In the genomic region with DNA sequence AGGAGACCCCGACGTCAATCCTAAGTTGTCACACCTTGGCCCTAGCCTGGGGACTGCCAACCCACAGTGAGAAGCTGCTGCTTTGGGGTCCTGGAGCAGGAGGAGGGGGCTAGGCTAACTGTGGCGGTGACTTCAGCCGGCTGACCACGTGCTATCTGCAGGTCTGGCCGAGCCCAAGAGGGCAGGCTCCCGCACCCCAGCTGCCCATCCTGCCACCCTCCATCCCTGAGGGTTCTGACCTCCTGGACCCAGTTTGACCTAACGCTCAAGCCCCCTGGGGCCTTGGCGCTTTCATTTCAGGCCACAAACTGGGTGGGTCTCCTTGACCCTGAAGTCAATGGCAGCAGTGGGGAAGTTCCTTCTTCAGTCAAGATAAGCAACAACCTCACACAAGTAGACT, we compare ENCODE assay signal across 29 cellular contexts. TPM values are rescaled to one million over a fixed set of nuclear protein-coding genes. Genes with fewer than 3 reads are reported as not detected.
DNase-seq lines count a peak whose midpoint lies in the region; TF ChIP-seq lines count a peak whose summit lies in the region.
"Had no signal": no experiment of that assay in that cellular context is flagged by ENCODE, and none has a peak within 500 bp of the region (broad histone marks: within the 10 kb centered on the region; RNA-seq: fewer than 3 reads in every experiment).

No MANE protein-coding gene starts in this region.

- H2AFZ ChIP-seq in KMS-11 (ENCODE audit: low read depth): no peak overlapping the region
- H2AFZ ChIP-seq in osteoblast (ENCODE audit: low read length): no peak overlapping the region
- H2AFZ ChIP-seq: GM23338, parathyroid adenoma had no signal

- H3K27me3 ChIP-seq in BLaER1 treated with 17β-estradiol and CSF1 and Interleukin-3, amounts not matched to agents 10 nM and 100 nM: peaks cover 0 to 42% (median 6%) of the 10 kb centered on the region in 11 experiments; a peak in 11 of 22 replicates
- H3K27me3 ChIP-seq in KMS-11 (ENCODE audit: insufficient read depth, low read depth) (no peaks in the 10 kb centered on the region), osteoblast (ENCODE audit: insufficient read depth, low read length) (peaks cover 65% of the 10 kb centered on the region)
- H3K27me3 ChIP-seq: gastrocnemius medialis, thyroid gland had no signal

- no peaks in the 10 kb centered on the region for H3K36me3 ChIP-seq in BLaER1 treated with 17β-estradiol and CSF1 and Interleukin-3, amounts not matched to agents 10 nM and 100 nM
- H3K36me3 ChIP-seq in KMS-11 (ENCODE audit: insufficient read depth): no peaks in the 10 kb centered on the region
- no peaks in the 10 kb centered on the region for H3K36me3 ChIP-seq in osteoblast (ENCODE audit: insufficient read depth, low read length)
- H3K36me3 ChIP-seq: gastrocnemius medialis, right atrium auricular region, thyroid gland had no signal

- H3K27ac Mint-ChIP-seq in chondrocyte (ENCODE audit: unreplicated experiment): no peak overlapping the region
- H3K27ac Mint-ChIP-seq: activated CD4-positive, alpha-beta memory T cell treated with anti-CD3 and anti-CD28 coated beads, Interleukin-2, amount 10 ng/mL, durations not matched to agents 7 days and 5 days; activated naive CD4-positive, alpha-beta T cell treated with anti-CD3 and anti-CD28 coated beads, Interleukin-2, amount 50 U/mL, for 24 hours; GM23338; natural killer cell had no signal

- no peaks in the 10 kb centered on the region for H3K27me3 Mint-ChIP-seq in chondrocyte (ENCODE audit: low read depth)

- H3K9ac ChIP-seq in BLaER1 treated with 17β-estradiol and CSF1 and Interleukin-3, amounts not matched to agents 10 nM and 100 nM: no peak overlapping the region
- no peak overlapping the region for H3K9ac ChIP-seq in KMS-11
- H3K9ac ChIP-seq: parathyroid adenoma had no signal

- H3K4me3 Mint-ChIP-seq in chondrocyte (ENCODE audit: unreplicated experiment): no peak overlapping the region

- H4K20me1 ChIP-seq in BLaER1 treated with 17β-estradiol and CSF1 and Interleukin-3, amounts not matched to agents 10 nM and 100 nM: peaks cover 0 to 31% (median 17%) of the 10 kb centered on the region in 11 experiments; a peak in 15 of 22 replicates
- H4K20me1 ChIP-seq in KMS-11 (ENCODE audit: insufficient read depth): no peaks in the 10 kb centered on the region; the same call in 1 of the 2 replicates
- H4K20me1 ChIP-seq in osteoblast (ENCODE audit: insufficient read depth, low read length): no peaks in the 10 kb centered on the region

- peaks cover 0 to 7% (median 2%) of the 10 kb centered on the region in 11 experiments; a peak in 7 of 22 replicates for H3K9me3 ChIP-seq in BLaER1 treated with 17β-estradiol and CSF1 and Interleukin-3, amounts not matched to agents 10 nM and 100 nM (replicated peaks in 1 of 11)
- H3K9me3 ChIP-seq in osteoblast (ENCODE audit: low read depth, low read length): no peaks in the 10 kb centered on the region
- H3K9me3 ChIP-seq: gastrocnemius medialis, right atrium auricular region, thyroid gland had no signal

- no peaks in the 10 kb centered on the region for H3K36me3 Mint-ChIP-seq in chondrocyte (ENCODE audit: low read depth)
- H3K36me3 Mint-ChIP-seq: activated naive CD4-positive, alpha-beta T cell treated with anti-CD3 and anti-CD28 coated beads, Interleukin-2, amount 50 U/mL, for 24 hours; natural killer cell had no signal

- peak overlapping the region; percentile 40 to 98 (median 94) for H3K4me2 ChIP-seq in BLaER1 treated with 17β-estradiol and CSF1 and Interleukin-3, amounts not matched to agents 10 nM and 100 nM
- peak overlapping the region; percentile 90; the same call in 1 of the 2 replicates for H3K4me2 ChIP-seq in KMS-11
- H3K4me2 ChIP-seq in osteoblast (ENCODE audit: insufficient read depth, low read length): no peak overlapping the region
- H3K4me2 ChIP-seq: GM23338 had no signal

- H3K4me1 Mint-ChIP-seq in chondrocyte (ENCODE audit: low read depth): peaks cover 12% of the 10 kb centered on the region

- TF ChIP-seq CTCF in KMS-11 (conservative IDR thresholded peaks at IDR 0.05; ENCODE audit: low read depth, low read length): no peak
- no peak for TF ChIP-seq CTCF in chondrocyte (IDR thresholded peaks at IDR 0.05)
- no peak for TF ChIP-seq CTCF in osteoblast (IDR thresholded peaks at IDR 0.05; ENCODE audit: extremely low read depth, low read depth, low read length)

- peaks cover 18% of the 10 kb centered on the region for H3K79me2 ChIP-seq in KMS-11 (ENCODE audit: insufficient read depth, low read depth)
- H3K79me2 ChIP-seq in osteoblast (ENCODE audit: insufficient read depth, low read length): no peaks in the 10 kb centered on the region
- H3K79me2 ChIP-seq: parathyroid adenoma had no signal

- DNase-seq in chondrocyte (ENCODE audit: low spot score): peak; percentile 65
- peak; percentile 37 for DNase-seq in osteoblast (ENCODE audit: insufficient read length, low spot score, missing footprints)
- DNase-seq in COLO668 (lab: John Stamatoyannopoulos, UW; ENCODE audit: unreplicated experiment): no peak
- no peak for DNase-seq in kidney tubule cell (ENCODE audit: low spot score)
- DNase-seq in HT-29 (ENCODE audit: low spot score): no peak
- DNase-seq: activated CD4-positive, alpha-beta memory T cell treated with anti-CD3 and anti-CD28 coated beads, Interleukin-2, amount 10 ng/mL, durations not matched to agents 7 days and 5 days; activated CD4-positive, alpha-beta T cell treated with anti-CD3 and anti-CD28 coated beads for 1 hour; activated CD8-positive, alpha-beta memory T cell treated with anti-CD3 and anti-CD28 coated beads, Interleukin-2, amount 50 U/mL, for 4 hours; anterior cingulate cortex; C1 segment of cervical spinal cord; Calu3; gastrocnemius medialis; GDM1; IMR-90; natural killer cell; NCI-H1092; NCI-H1694; NCI-H510A treated with DMSO at 0.1 percent for 48 hours; PC-3; stimulated activated CD4-positive, alpha-beta T cell treated with anti-CD3 and anti-CD28 coated beads, Interleukin-4, amount 100 ng/mL, for 1 hour; thyroid gland had no signal

- H3K27ac ChIP-seq in BLaER1 treated with 17β-estradiol and CSF1 and Interleukin-3, amounts not matched to agents 10 nM and 100 nM: no peak overlapping the region
- H3K27ac ChIP-seq in KMS-11: no peak overlapping the region
- H3K27ac ChIP-seq in osteoblast (ENCODE audit: low read depth, low read length): no peak overlapping the region
- H3K27ac ChIP-seq: gastrocnemius medialis, parathyroid adenoma, right atrium auricular region, SK-N-MC, thyroid gland had no signal

- H3K9me3 Mint-ChIP-seq in chondrocyte (ENCODE audit: low read depth): no peaks in the 10 kb centered on the region
- H3K9me3 Mint-ChIP-seq: activated naive CD4-positive, alpha-beta T cell treated with anti-CD3 and anti-CD28 coated beads, Interleukin-2, amount 50 U/mL, for 24 hours; natural killer cell had no signal

- no peak overlapping the region for H3K4me3 ChIP-seq in BLaER1 treated with 17β-estradiol and CSF1 and Interleukin-3, amounts not matched to agents 10 nM and 100 nM
- H3K4me3 ChIP-seq in KMS-11 (IDR thresholded peaks at IDR 0.05; ENCODE audit: insufficient read depth, low read depth, low read length): no peak overlapping the region
- H3K4me3 ChIP-seq in osteoblast (ENCODE audit: insufficient read depth, low read length): no peak overlapping the region
- H3K4me3 ChIP-seq: gastrocnemius medialis, GM23338, lung, right atrium auricular region, thyroid gland had no signal

- peaks cover 52 to 71% (median 66%) of the 10 kb centered on the region in 10 experiments for H3K4me1 ChIP-seq in BLaER1 treated with 17β-estradiol and CSF1 and Interleukin-3, amounts not matched to agents 10 nM and 100 nM
- H3K4me1 ChIP-seq in KMS-11 (ENCODE audit: low read depth, poor library complexity, severe bottlenecking): peaks cover 31% of the 10 kb centered on the region
- H3K4me1 ChIP-seq in osteoblast (ENCODE audit: insufficient read depth, low read length): no peaks in the 10 kb centered on the region
- H3K4me1 ChIP-seq: parathyroid adenoma had no signal

RNA-seq across cellular contexts. Expression of a gene that starts 2.4 kb away (rescaled TPM):
- total RNA-seq in chondrocyte (16.2 to 33.3 TPM (median 16.5 TPM) in 3 replicates), osteoblast (1.8 and 4.0 TPM in 2 replicates)
- 113 and 134 TPM in 2 replicates for total RNA-seq in HT-29 (2014; rRNA removed; shearing (Covaris generic))

RNA-seq across cellular contexts. Expression of a gene that starts 33.9 kb away (rescaled TPM):
- total RNA-seq in chondrocyte (24.9 to 36.7 TPM (median 29.7 TPM) in 3 replicates), osteoblast (24.2 and 24.5 TPM in 2 replicates)
- total RNA-seq in HT-29 (2014; rRNA removed; shearing (Covaris generic)): 27.5 and 28.1 TPM in 2 replicates

RNA-seq across cellular contexts. Expression of a gene that starts 51.0 kb away (rescaled TPM):
- total RNA-seq in chondrocyte (2.7 to 3.3 TPM (median 2.9 TPM) in 3 replicates), osteoblast (7.4 and 9.4 TPM in 2 replicates)
- 26.6 and 28.3 TPM in 2 replicates for total RNA-seq in HT-29 (2014; rRNA removed; shearing (Covaris generic))

Comparison
In these comparisons a context has a peak if more than half of its experiments do, and no peak if none do; other contexts are left out.
1. DNase-seq: peak in chondrocyte (single experiment) and osteoblast (single experiment); none in COLO668 (single experiment), kidney tubule cell (single experiment) and HT-29 (single experiment).